In genomic region chr12:122899887-122900286, GRCh38 we compare ENCODE assay signal across 1 cellular context.
TF ChIP-seq lines count a peak whose summit lies in the region.

No MANE protein-coding gene starts in this region.

TF ChIP-seq in neural cell, 6 proteins besides CTCF, POLR2A, EP300 and RAD21 (continued from another document):
- no peak for TF ChIP-seq EZH2 (IDR thresholded peaks at IDR 0.05; ENCODE audit: borderline replicate concordance, insufficient read depth, low read length, poor library complexity, severe bottlenecking)
- no peak for TF ChIP-seq POLR2AphosphoS5 (IDR thresholded peaks at IDR 0.05)
